In the genomic region with DNA sequence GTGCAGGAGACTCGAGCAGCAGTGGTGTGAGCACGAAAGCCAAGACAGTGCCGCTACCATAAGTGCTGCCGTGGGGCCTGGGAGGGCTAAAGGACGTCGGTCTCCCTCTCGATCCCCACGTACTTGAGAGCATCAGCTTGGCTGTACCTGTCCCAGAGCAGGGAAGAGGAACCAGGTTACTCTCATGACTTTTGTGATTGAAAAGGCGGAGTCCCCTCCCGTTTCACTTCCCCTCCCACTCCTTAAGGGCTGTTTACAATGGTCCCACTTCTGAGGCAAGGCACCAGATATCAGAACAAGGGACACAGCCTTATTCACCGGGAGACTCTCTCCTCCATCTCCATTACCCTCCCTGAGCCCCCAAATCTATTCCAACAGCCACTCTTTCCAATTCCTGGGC, we compare ENCODE assay signal across 23 cellular contexts.
"Had no signal": no experiment of that assay in that cellular context is flagged by ENCODE, and none has a peak within 500 bp of the region (broad histone marks: within the 10 kb centered on the region; RNA-seq: fewer than 3 reads in every experiment).

No MANE protein-coding gene starts in this region.

- H3K9me3 Mint-ChIP-seq: activated CD4-positive, alpha-beta memory T cell treated with anti-CD3 and anti-CD28 coated beads for 36 hours; activated naive CD8-positive, alpha-beta T cell treated with anti-CD3 and anti-CD28 coated beads for 36 hours; activated T-helper 17 cell treated with anti-CD3 and anti-CD28 coated beads, Interleukin-2, amount 50 U/mL, for 72 hours; dendritic cell treated with granulocyte-macrophage colony-stimulating factor and Interleukin-4, amounts not matched to agents 40 ng/mL and 50 ng/mL, for 4 days; naive thymus-derived CD4-positive, alpha-beta T cell; T-helper 2 cell treated with Interferon-gamma antibody and Interleukin-4, amounts not matched to agents 5 μg/mL and 100 μg/mL, for 36 hours; WTC11 had no signal

- H3K4me3 Mint-ChIP-seq: activated CD4-positive, alpha-beta memory T cell treated with anti-CD3 and anti-CD28 coated beads for 36 hours; activated naive CD8-positive, alpha-beta T cell treated with anti-CD3 and anti-CD28 coated beads for 36 hours; activated T-helper 17 cell treated with anti-CD3 and anti-CD28 coated beads, Interleukin-2, amount 50 U/mL, for 72 hours; dendritic cell treated with granulocyte-macrophage colony-stimulating factor and Interleukin-4, amounts not matched to agents 40 ng/mL and 50 ng/mL, for 4 days; naive thymus-derived CD4-positive, alpha-beta T cell; T-helper 2 cell treated with Interferon-gamma antibody and Interleukin-4, amounts not matched to agents 5 μg/mL and 100 μg/mL, for 36 hours; WTC11 had no signal

- H3K9me3 ChIP-seq: esophagus squamous epithelium, mucosa of descending colon, right lobe of liver, testis, upper lobe of left lung had no signal

- H3K4me1 ChIP-seq: parathyroid adenoma, right lobe of liver, upper lobe of left lung had no signal

- H3K27me3 Mint-ChIP-seq: activated CD4-positive, alpha-beta memory T cell treated with anti-CD3 and anti-CD28 coated beads for 36 hours; activated naive CD8-positive, alpha-beta T cell treated with anti-CD3 and anti-CD28 coated beads for 36 hours; activated T-helper 17 cell treated with anti-CD3 and anti-CD28 coated beads, Interleukin-2, amount 50 U/mL, for 72 hours; dendritic cell treated with granulocyte-macrophage colony-stimulating factor and Interleukin-4, amounts not matched to agents 40 ng/mL and 50 ng/mL, for 4 days; naive thymus-derived CD4-positive, alpha-beta T cell had no signal

- H3K27ac ChIP-seq: cardiac muscle cell, esophagus squamous epithelium, parathyroid adenoma, right lobe of liver, testis, upper lobe of left lung had no signal

- DNase-seq: activated CD4-positive, alpha-beta memory T cell treated with anti-CD3 and anti-CD28 coated beads for 36 hours; activated CD4-positive, alpha-beta T cell treated with anti-CD3 and anti-CD28 coated beads for 4 hours; activated naive CD4-positive, alpha-beta T cell; activated naive CD8-positive, alpha-beta T cell treated with anti-CD3 and anti-CD28 coated beads for 36 hours; activated T-cell treated with anti-CD3 and anti-CD28 coated beads, Interleukin-2, amount 50 U/mL, for 1 hour; amniotic stem cell; effector CD8-positive, alpha-beta T cell; esophagus squamous epithelium; mesenchymal stem cell; mucosa of descending colon; naive thymus-derived CD4-positive, alpha-beta T cell; right lobe of liver; small intestine; stimulated activated CD4-positive, alpha-beta T cell treated with anti-CD3 and anti-CD28 coated beads, Interleukin-15, amount 100 ng/mL, for 24 hours; stimulated activated CD4-positive, alpha-beta T cell treated with anti-CD3 and anti-CD28 coated beads, Interleukin-2, amount 100 ng/mL, for 48 hours; testis; upper lobe of left lung had no signal

- H3K4me3 ChIP-seq: cardiac muscle cell, esophagus squamous epithelium, mucosa of descending colon, right lobe of liver, testis, upper lobe of left lung had no signal

- H3K27ac Mint-ChIP-seq: activated CD4-positive, alpha-beta memory T cell treated with anti-CD3 and anti-CD28 coated beads for 36 hours; activated naive CD8-positive, alpha-beta T cell treated with anti-CD3 and anti-CD28 coated beads for 36 hours; activated T-helper 17 cell treated with anti-CD3 and anti-CD28 coated beads, Interleukin-2, amount 50 U/mL, for 72 hours; dendritic cell treated with granulocyte-macrophage colony-stimulating factor and Interleukin-4, amounts not matched to agents 40 ng/mL and 50 ng/mL, for 4 days; T-helper 2 cell treated with Interferon-gamma antibody and Interleukin-4, amounts not matched to agents 5 μg/mL and 100 μg/mL, for 36 hours; WTC11 had no signal

- H3K27me3 ChIP-seq: cardiac muscle cell, esophagus squamous epithelium, right lobe of liver, testis, upper lobe of left lung had no signal

- H2AFZ ChIP-seq: parathyroid adenoma had no signal

- H3K9ac ChIP-seq: parathyroid adenoma had no signal
